In the genomic region with DNA sequence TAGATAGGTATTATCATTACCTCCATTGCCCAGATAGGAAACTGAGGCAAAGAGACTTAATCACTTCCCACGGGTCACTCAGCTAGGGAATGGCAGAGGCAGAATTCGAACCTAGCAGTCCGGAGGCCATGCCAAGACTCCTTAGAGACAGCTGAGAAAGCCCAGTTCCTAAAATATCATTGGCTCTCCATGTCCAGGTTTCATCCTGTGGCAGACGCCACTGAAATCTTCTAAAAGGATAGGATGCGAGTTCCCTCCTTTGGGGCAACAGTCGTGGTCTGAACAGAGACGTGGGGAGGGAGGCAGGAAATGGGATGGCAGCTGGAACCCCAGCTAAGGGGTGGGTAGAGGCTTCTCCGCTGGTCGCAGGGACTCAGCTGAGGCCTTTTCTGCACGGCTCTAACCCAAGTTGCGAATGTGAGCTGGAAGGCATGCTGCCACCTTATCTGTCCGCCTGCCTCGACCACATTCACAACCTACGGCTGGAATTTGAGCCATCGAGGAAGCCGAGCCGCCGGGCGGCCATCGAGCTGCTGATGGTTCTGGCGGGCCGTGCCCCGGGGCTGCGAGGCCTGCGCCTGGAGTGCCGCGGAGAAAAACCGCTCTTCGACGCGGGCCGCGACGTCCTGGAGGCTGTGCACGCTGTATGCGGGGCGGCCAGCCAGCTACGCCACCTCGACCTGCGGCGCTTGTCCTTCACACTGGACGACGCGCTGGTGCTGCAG, we compare ENCODE assay signal across 1 cellular context.
TF ChIP-seq lines count a peak whose summit lies in the region.

No MANE protein-coding gene starts in this region.

TF ChIP-seq in K562, 482 proteins besides CTCF, POLR2A, EP300 and RAD21:
- TF ChIP-seq RFX5 (IDR thresholded peaks at IDR 0.05; ENCODE audit: low read depth, low read length) (peak; percentile 89), FOXM1 (IDR thresholded peaks at IDR 0.05; ENCODE audit: low read depth) (no peak), FOXM1 (CRISPR knock-in tag; IDR thresholded peaks at IDR 0.05; ENCODE audit: low read depth) (no peak)
